Comparison of ENCODE assay signal across 11 cellular contexts in genomic region chr4:73864365-73864764, GRCh38. TPM values are rescaled to one million over a fixed set of nuclear protein-coding genes. Genes with fewer than 3 reads are reported as not detected.
DNase-seq lines count a peak whose midpoint lies in the region; ATAC-seq and TF ChIP-seq lines count a peak whose summit lies in the region.
"Had no signal": no experiment of that assay in that cellular context is flagged by ENCODE, and none has a peak within 500 bp of the region (broad histone marks: within the 10 kb centered on the region; RNA-seq: fewer than 3 reads in every experiment).

No MANE protein-coding gene starts in this region.

- ATAC-seq in HG02938 (IDR thresholded peaks at IDR 0.05; ENCODE audit: unreplicated experiment), result no peak
- ATAC-seq: gastrocnemius medialis had no signal

- no peaks in the 10 kb centered on the region for H3K79me2 ChIP-seq in Loucy (ENCODE audit: insufficient read depth, low read length)

- H3K9ac ChIP-seq in Loucy (ENCODE audit: low read depth, low read length, poor library complexity, severe bottlenecking), result no peak overlapping the region

- no peaks in the 10 kb centered on the region for H3K27me3 ChIP-seq in Loucy (ENCODE audit: insufficient read depth, low read length, poor library complexity, severe bottlenecking)
- H3K27me3 ChIP-seq: BLaER1 treated with 17β-estradiol and CSF1 and Interleukin-3, amounts not matched to agents 10 nM and 100 nM had no signal

- H3K36me3 ChIP-seq in Loucy (ENCODE audit: insufficient read depth, low read length), result no peaks in the 10 kb centered on the region
- H3K36me3 ChIP-seq: BLaER1 treated with 17β-estradiol and CSF1 and Interleukin-3, amounts not matched to agents 10 nM and 100 nM; gastrocnemius medialis had no signal

- no peaks in the 10 kb centered on the region for H3K9me2 ChIP-seq in Loucy (replicated peaks; ENCODE audit: low read depth, low read length)

- peak; percentile 73 for TF ChIP-seq CTCF in Loucy (conservative IDR thresholded peaks at IDR 0.05; ENCODE audit: low read length)

- H3F3A ChIP-seq in Loucy (ENCODE audit: low read depth), result no peaks in the 10 kb centered on the region

- no peaks in the 10 kb centered on the region for H4K20me1 ChIP-seq in Loucy (ENCODE audit: insufficient read depth, low read length, poor library complexity, severe bottlenecking)
- H4K20me1 ChIP-seq: BLaER1 treated with 17β-estradiol and CSF1 and Interleukin-3, amounts not matched to agents 10 nM and 100 nM had no signal

- no peak overlapping the region for H3K4me3 ChIP-seq in Loucy (ENCODE audit: low read length, poor library complexity, severe bottlenecking)
- H3K4me3 ChIP-seq: BLaER1 treated with 17β-estradiol and CSF1 and Interleukin-3, amounts not matched to agents 10 nM and 100 nM; gastrocnemius medialis had no signal

- no peaks in the 10 kb centered on the region for H3K9me3 ChIP-seq in Loucy (ENCODE audit: insufficient read depth, low read depth, low read length)
- H3K9me3 ChIP-seq: gastrocnemius medialis had no signal

- peak; percentile 15 for DNase-seq in NCI-H146 (lab: John Stamatoyannopoulos, UW)
- no peak for DNase-seq in NCI-H146 treated with DMSO at 0.1 percent for 48 hours (lab: John Stamatoyannopoulos, UW; ENCODE audit: unreplicated experiment)
- DNase-seq in dermis blood vessel endothelial cell, result peak; percentile 58
- DNase-seq in renal cortical epithelial cell (ENCODE audit: low read depth), result peak; percentile 65
- DNase-seq in cerebellar nuclear complex (lab: John Stamatoyannopoulos, UW), result no peak
- no peak for DNase-seq in GM19240 (ENCODE audit: insufficient read length, low spot score)
- DNase-seq: gastrocnemius medialis, NCI-H226 had no signal

- H3K4me2 ChIP-seq in Loucy (ENCODE audit: low read depth, low read length, poor library complexity, severe bottlenecking), result no peak overlapping the region

- no peaks in the 10 kb centered on the region for H3K4me1 ChIP-seq in Loucy (ENCODE audit: insufficient read depth, low read length, poor library complexity, severe bottlenecking)
- H3K4me1 ChIP-seq: gastrocnemius medialis had no signal

- no peak overlapping the region for H2AFZ ChIP-seq in Loucy (ENCODE audit: low read length)

RNA-seq across cellular contexts. Expression of gene CXCL1, which starts 4.8 kb away (rescaled TPM):
- total RNA-seq in dermis blood vessel endothelial cell, result 11.4 and 16.5 TPM in 2 replicates
- 194 and 254 TPM in 2 replicates for total RNA-seq in renal cortical epithelial cell

RNA-seq across cellular contexts. Expression of gene PF4V1, which starts 11.3 kb away (rescaled TPM):
- total RNA-seq in dermis blood vessel endothelial cell (0.34 TPM in 1 of 2 replicates, not detected in the other), renal cortical epithelial cell (10.8 and 13.5 TPM in 2 replicates)
- total RNA-seq: gastrocnemius medialis had no signal

RNA-seq across cellular contexts. Expression of gene CXCL6, which starts 27.9 kb away (rescaled TPM):
- total RNA-seq in dermis blood vessel endothelial cell, result 0.37 and 0.68 TPM in 2 replicates
- 139 and 159 TPM in 2 replicates for total RNA-seq in renal cortical epithelial cell

Comparison
In these comparisons a context has a peak if more than half of its experiments do, and no peak if none do; other contexts are left out.
1. DNase-seq: peak in NCI-H146 (single experiment), dermis blood vessel endothelial cell (single experiment) and renal cortical epithelial cell (single experiment); none in NCI-H146 treated with DMSO at 0.1 percent for 48 hours (single experiment), cerebellar nuclear complex (0 of 2) and GM19240 (single experiment).
2. RNA of gene CXCL1, which starts 4.8 kb away (total RNA-seq): 194 to 254 TPM in renal cortical epithelial cell; 11.4 to 16.5 TPM in dermis blood vessel endothelial cell; every median in the first group is over 10 times any median in the second.
3. RNA of gene CXCL6, which starts 27.9 kb away (total RNA-seq): 139 to 159 TPM in renal cortical epithelial cell; 0.37 to 0.68 TPM in dermis blood vessel endothelial cell; every median in the first group is over 10 times any median in the second.